In genomic region chr15:95024388-95024787, GRCh38 we compare ENCODE assay signal across 8 cellular contexts.
DNase-seq lines count a peak whose midpoint lies in the region; ATAC-seq, FAIRE-seq and TF ChIP-seq lines count a peak whose summit lies in the region.

No MANE protein-coding gene starts in this region.

- peaks cover 0 to 4% (median 0%) of the 10 kb centered on the region in 4 donors for H3K27me3 ChIP-seq in pancreas

- no peak overlapping the region for H3K4me3 ChIP-seq in HFF-Myc (replicated peaks; ENCODE audit: low read depth, low read length)
- no peak overlapping the region for H3K4me3 ChIP-seq in pancreas

- ATAC-seq in pancreas (no peak), GM21576 (IDR thresholded peaks at IDR 0.05; ENCODE audit: unreplicated experiment) (no peak)

- H3K36me3 ChIP-seq in pancreas = no peaks in the 10 kb centered on the region

- no peaks in the 10 kb centered on the region for H3K9me3 ChIP-seq in pancreas

- DNase-seq in AG09319 (ENCODE audit: extremely low read depth, low read depth) (no peak), HFF-Myc (ENCODE audit: extremely low read depth, low read depth) (no peak), iPS-NIHi11 (ENCODE audit: low spot score) (peak; percentile 10), NCI-H1930 (lab: John Stamatoyannopoulos, UW) (no peak), pancreas (no peak)
- no peak for DNase-seq in activated CD4-positive, alpha-beta T cell treated with anti-CD3 and anti-CD28 coated beads for 1 hour

- intact Hi-C loops in pancreas (cut with DNase I) = no loop called here

- H3K27ac ChIP-seq in pancreas = no peak overlapping the region

- TF ChIP-seq CTCF in AG09319 (IDR thresholded peaks at IDR 0.05; ENCODE audit: low read depth, low read length) (peak; percentile 50), HFF-Myc (IDR thresholded peaks at IDR 0.05; ENCODE audit: low read depth, low read length, missing control alignments) (peak; percentile 44), pancreas (IDR thresholded peaks at IDR 0.05) (no peak)

- 24 to 29% methylated on average over 2 of the region's 2 CpGs for whole genome bisulfite sequencing in pancreas, 2 donors

- FAIRE-seq in TTC549 (lab: Jason Lieb, UNC) = peak; percentile 37
- no peak for FAIRE-seq in pancreas (lab: Jason Lieb, UNC)

- H3K4me1 ChIP-seq in pancreas = no peaks in the 10 kb centered on the region

Comparison
In these comparisons a context has a peak if more than half of its experiments do, and no peak if none do; other contexts are left out.
1. CTCF ChIP-seq: peak in AG09319 (single experiment) and HFF-Myc (single experiment); none in pancreas (0 of 4).